Comparison of ENCODE assay signal across 20 cellular contexts in genomic region chr12:62258231-62258630, GRCh38. TPM values are rescaled to one million over a fixed set of nuclear protein-coding genes. Genes with fewer than 3 reads are reported as not detected.
DNase-seq lines count a peak whose midpoint lies in the region; ATAC-seq, FAIRE-seq and TF ChIP-seq lines count a peak whose summit lies in the region.
"Had no signal": no experiment of that assay in that cellular context is flagged by ENCODE, and none has a peak within 500 bp of the region (broad histone marks: within the 10 kb centered on the region; RNA-seq: fewer than 3 reads in every experiment).

No MANE protein-coding gene starts in this region.

- no peaks in the 10 kb centered on the region for H3K27me3 Mint-ChIP-seq in T-helper 1 cell treated with Interleukin-12 subunit alpha and Interleukin-12 subunit beta and Interleukin-4 antibody, amounts not matched to agents 30 μg/mL and 1 μg/mL, for 36 hours (ENCODE audit: low read depth)
- H3K27me3 Mint-ChIP-seq in CD4-positive, CD25-positive, alpha-beta regulatory T cell: peaks cover 5% of the 10 kb centered on the region
- H3K27me3 Mint-ChIP-seq: naive B cell had no signal

- peak overlapping the region; percentile 98 for H3K27ac Mint-ChIP-seq in T-helper 1 cell treated with Interleukin-12 subunit alpha and Interleukin-12 subunit beta and Interleukin-4 antibody, amounts not matched to agents 30 μg/mL and 1 μg/mL, for 36 hours
- H3K27ac Mint-ChIP-seq in CD4-positive, CD25-positive, alpha-beta regulatory T cell: peak overlapping the region; percentile 96 to 100 (median 99)
- H3K27ac Mint-ChIP-seq: WTC11 had no signal

- H3K4me1 ChIP-seq in CD4-positive, CD25-positive, alpha-beta regulatory T cell (ENCODE audit: control insufficient read depth, insufficient read depth, low read length, poor library complexity, severe bottlenecking): peaks cover 43% of the 10 kb centered on the region
- peaks cover 26% of the 10 kb centered on the region for H3K4me1 ChIP-seq in OCI-LY7 (ENCODE audit: insufficient read depth, low read length, poor library complexity, severe bottlenecking)
- peaks cover 49% of the 10 kb centered on the region for H3K4me1 ChIP-seq in body of pancreas
- H3K4me1 ChIP-seq: BE2C had no signal

- H3K79me2 ChIP-seq in OCI-LY7 (ENCODE audit: insufficient read depth, low read depth, low read length): peaks cover 24% of the 10 kb centered on the region

- H3K9me3 Mint-ChIP-seq in T-helper 1 cell treated with Interleukin-12 subunit alpha and Interleukin-12 subunit beta and Interleukin-4 antibody, amounts not matched to agents 30 μg/mL and 1 μg/mL, for 36 hours: no peaks in the 10 kb centered on the region
- no peaks in the 10 kb centered on the region for H3K9me3 Mint-ChIP-seq in CD4-positive, CD25-positive, alpha-beta regulatory T cell
- H3K9me3 Mint-ChIP-seq: WTC11 had no signal

- H3K27me3 ChIP-seq in CD4-positive, CD25-positive, alpha-beta regulatory T cell (ENCODE audit: control insufficient read depth, insufficient read depth, low read length): no peaks in the 10 kb centered on the region
- no peaks in the 10 kb centered on the region for H3K27me3 ChIP-seq in body of pancreas
- H3K27me3 ChIP-seq: BE2C, heart right ventricle, tibial nerve had no signal

- peaks cover 26% of the 10 kb centered on the region for H3K36me3 Mint-ChIP-seq in T-helper 1 cell treated with Interleukin-12 subunit alpha and Interleukin-12 subunit beta and Interleukin-4 antibody, amounts not matched to agents 30 μg/mL and 1 μg/mL, for 36 hours (ENCODE audit: low read depth)
- H3K36me3 Mint-ChIP-seq in CD4-positive, CD25-positive, alpha-beta regulatory T cell: peaks cover 11% of the 10 kb centered on the region
- H3K36me3 Mint-ChIP-seq: WTC11 had no signal

- no peak for FAIRE-seq in GM12892 (lab: Jason Lieb, UNC)
- FAIRE-seq: H1 had no signal

- WGBS in body of pancreas, 2 donors: 69 to 75% methylated on average over 3 of the region's 3 CpGs

- peaks cover 25% of the 10 kb centered on the region for H3K4me1 Mint-ChIP-seq in T-helper 1 cell treated with Interleukin-12 subunit alpha and Interleukin-12 subunit beta and Interleukin-4 antibody, amounts not matched to agents 30 μg/mL and 1 μg/mL, for 36 hours (ENCODE audit: low read depth)
- peaks cover 8 to 64% (median 35%) of the 10 kb centered on the region in 4 donors for H3K4me1 Mint-ChIP-seq in CD4-positive, CD25-positive, alpha-beta regulatory T cell

- peak overlapping the region; percentile 99 for H3K4me3 ChIP-seq in CD4-positive, CD25-positive, alpha-beta regulatory T cell (ENCODE audit: low read depth, low read length)
- H3K4me3 ChIP-seq in OCI-LY7 (ENCODE audit: low read depth, low read length, poor library complexity, severe bottlenecking) (no peak overlapping the region), body of pancreas (no peak overlapping the region)

- intact Hi-C loops in OCI-LY7 (cut with micrococcal nuclease; ENCODE audit: unreplicated experiment): loop anchor here (5.0 kb wide), 1 partner anchor 539 kb away; no protein-coding TSS in a partner anchor
- intact Hi-C loops in body of pancreas (cut with DNase I): no loop called here

- H3K36me3 ChIP-seq in CD4-positive, CD25-positive, alpha-beta regulatory T cell (ENCODE audit: control insufficient read depth, insufficient read depth, low read length): peaks cover 5% of the 10 kb centered on the region
- H3K36me3 ChIP-seq in OCI-LY7 (ENCODE audit: insufficient read depth, low read length): no peaks in the 10 kb centered on the region
- no peaks in the 10 kb centered on the region for H3K36me3 ChIP-seq in body of pancreas (replicated peaks in 1 of 2; ENCODE audit: insufficient read depth in 1 of 2, low read depth in 2 of 2)
- H3K36me3 ChIP-seq: BE2C, heart right ventricle, tibial nerve had no signal

- BruUV-seq in OCI-LY7 (replicated peaks; lab: Mats Ljungman, UMichigan): no TSS peak

- no peak for DNase-seq in T-helper 1 cell
- DNase-seq in CD4-positive, CD25-positive, alpha-beta regulatory T cell: no peak
- DNase-seq in OCI-LY7 (ENCODE audit: low spot score): no peak
- no peak for DNase-seq in body of pancreas
- no peak for DNase-seq in GM12892 (ENCODE audit: insufficient read length)
- DNase-seq in NCI-H2081 treated with DMSO at 0.1 percent for 48 hours (lab: John Stamatoyannopoulos, UW): no peak
- DNase-seq: amygdala; BE2C; cerebellar nuclear complex; DMS53; effector CD8-positive, alpha-beta T cell; heart right ventricle; naive B cell; NCI-H146; NCI-H2227 treated with DMSO at 0.1 percent for 48 hours had no signal

- TF ChIP-seq CTCF in OCI-LY7 (conservative IDR thresholded peaks at IDR 0.05; ENCODE audit: low read length) (no peak), body of pancreas (IDR thresholded peaks at IDR 0.05) (no peak)

- peak overlapping the region; percentile 86 for H3K4me2 ChIP-seq in OCI-LY7 (ENCODE audit: low read length)

- peak overlapping the region; percentile 87; the same call in 1 of the 2 replicates for H2AFZ ChIP-seq in OCI-LY7 (ENCODE audit: low read length)

- no peaks in the 10 kb centered on the region for H3K9me2 ChIP-seq in OCI-LY7 (ENCODE audit: insufficient read depth, low read length)

- CTCF ChIA-PET in OCI-LY7 (lab: Charles Lee; ENCODE audit: unreplicated experiment): no interaction called here

- TF ChIP-seq POLR2A in body of pancreas (IDR thresholded peaks at IDR 0.05): no peak
- no peak for TF ChIP-seq POLR2A in GM12892 (IDR thresholded peaks at IDR 0.05; ENCODE audit: low read depth, low read length)

- POLR2A ChIA-PET in OCI-LY7 (lab: Charles Lee): interaction anchor here (0.7 to 1.2 kb wide), 3 partner anchors 8 to 735 kb away, joined by 3 to 4 read pairs (median 4); no protein-coding TSS in a partner anchor

- peak overlapping the region; percentile 94 for H3K4me3 Mint-ChIP-seq in T-helper 1 cell treated with Interleukin-12 subunit alpha and Interleukin-12 subunit beta and Interleukin-4 antibody, amounts not matched to agents 30 μg/mL and 1 μg/mL, for 36 hours
- H3K4me3 Mint-ChIP-seq in CD4-positive, CD25-positive, alpha-beta regulatory T cell: peak overlapping the region; percentile 97 to 100 (median 99)

- no peak for ATAC-seq in CD4-positive, CD25-positive, alpha-beta regulatory T cell (ENCODE audit: low read depth in 2 of 2)
- no peak for ATAC-seq in body of pancreas
- ATAC-seq in HG03442 (IDR thresholded peaks at IDR 0.05; ENCODE audit: unreplicated experiment): no peak
- ATAC-seq: heart right ventricle, WTC11 had no signal

- peak overlapping the region; percentile 99 for H3K27ac ChIP-seq in CD4-positive, CD25-positive, alpha-beta regulatory T cell (ENCODE audit: insufficient read depth, low read length, poor library complexity, severe bottlenecking)
- no peak overlapping the region for H3K27ac ChIP-seq in OCI-LY7 (ENCODE audit: low read depth, low read length, poor library complexity, severe bottlenecking)
- H3K27ac ChIP-seq in body of pancreas: peak overlapping the region in 3 of 4 donors; percentile 90 to 95 (median 91)

- no peaks in the 10 kb centered on the region for H3K9me3 ChIP-seq in CD4-positive, CD25-positive, alpha-beta regulatory T cell (ENCODE audit: control insufficient read depth in 2 of 2, low read length in 2 of 2)
- H3K9me3 ChIP-seq in OCI-LY7 (ENCODE audit: low read length): no peaks in the 10 kb centered on the region
- H3K9me3 ChIP-seq in body of pancreas: no peaks in the 10 kb centered on the region
- H3K9me3 ChIP-seq: BE2C, heart right ventricle, tibial nerve had no signal

- H4K20me1 ChIP-seq in OCI-LY7 (ENCODE audit: insufficient read depth, low read length): peaks cover 22% of the 10 kb centered on the region

RNA-seq across cellular contexts. Expression of gene USP15, which starts 2.0 kb away (rescaled TPM):
- 417 TPM for total RNA-seq in CD4-positive, CD25-positive, alpha-beta regulatory T cell
- polyA plus RNA-seq in CD4-positive, CD25-positive, alpha-beta regulatory T cell: 100 to 1,000 TPM; 183 to 214 (median 201) TPM
- 43.3 and 65.7 TPM in 2 replicates for total RNA-seq in OCI-LY7 (2014; rRNA removed; shearing (Covaris generic))
- 52.8 and 62.8 TPM in 2 replicates for total RNA-seq in OCI-LY7 (2022)
- total RNA-seq in body of pancreas: 10 to 100 TPM; 47.5 to 57.4 TPM
- 66.1 TPM for polyA plus RNA-seq in GM12892 (2012; ENCODE audit: missing spikeins)
